12 cellular contexts compared by ENCODE assay signal in genomic region chr2:47373747-47374146, GRCh38. TPM values are rescaled to one million over a fixed set of nuclear protein-coding genes. Genes with fewer than 3 reads are reported as not detected.
DNase-seq lines count a peak whose midpoint lies in the region; ATAC-seq, FAIRE-seq and TF ChIP-seq lines count a peak whose summit lies in the region.
"Had no signal": no experiment of that assay in that cellular context is flagged by ENCODE, and none has a peak within 500 bp of the region (broad histone marks: within the 10 kb centered on the region; RNA-seq: fewer than 3 reads in every experiment).

No MANE protein-coding gene starts in this region.

- H3K9me3 ChIP-seq in testis (no peaks in the 10 kb centered on the region), gastrocnemius medialis (no peaks in the 10 kb centered on the region)

- ATAC-seq in gastrocnemius medialis (no peak), HG02970 (IDR thresholded peaks at IDR 0.05; ENCODE audit: low FRiP score, unreplicated experiment) (no peak)

- TF ChIP-seq POLR2A in testis (IDR thresholded peaks at IDR 0.05) (no peak), gastrocnemius medialis (IDR thresholded peaks at IDR 0.05) (no peak)

- 50 to 65% methylated on average over 5 of the region's 5 CpGs for WGBS in testis, 2 donors

- H3K36me3 ChIP-seq in testis (ENCODE audit: low read depth, missing control alignments) (no peaks in the 10 kb centered on the region), gastrocnemius medialis (no peaks in the 10 kb centered on the region)

- no peak for FAIRE-seq in RCC 7860 (lab: Jason Lieb, UNC)

- TF ChIP-seq CTCF in testis (IDR thresholded peaks at IDR 0.05), result no peak
- TF ChIP-seq CTCF in gastrocnemius medialis (IDR thresholded peaks at IDR 0.05 in 4 of 5, conservative IDR thresholded peaks at IDR 0.05 in 1 of 5), result no peak

- in situ Hi-C loops in gastrocnemius medialis (cut with MboI; ENCODE audit: low sequenced_read_pairs in 4 of 4), result no loop called here

- H3K4me3 ChIP-seq in testis (no peak overlapping the region), gastrocnemius medialis (no peak overlapping the region)

- intact Hi-C loops in testis (cut with DNase I; ENCODE audit: low total_unique reads), result no loop called here
- intact Hi-C loops in gastrocnemius medialis (cut with DNase I; ENCODE audit: low total_unique reads), result no loop called here

- no peaks in the 10 kb centered on the region for H3K27me3 ChIP-seq in testis
- peaks cover 17 to 25% (median 24%) of the 10 kb centered on the region in 3 donors for H3K27me3 ChIP-seq in gastrocnemius medialis

- DNase-seq in NCI-H748 (lab: John Stamatoyannopoulos, UW; ENCODE audit: unreplicated experiment) (peak; percentile 28), NCI-H748 treated with DMSO at 0.1 percent for 48 hours (lab: John Stamatoyannopoulos, UW) (no peak), RCC 7860 (ENCODE audit: low spot score) (peak; percentile 25), hippocampal formation (lab: John Stamatoyannopoulos, UW) (peak; percentile 30 to 32), testis (peak; percentile 35), gastrocnemius medialis (no peak)
- no peak for DNase-seq in activated CD8-positive, alpha-beta memory T cell treated with anti-CD3 and anti-CD28 coated beads for 24 hours
- DNase-seq: activated T-cell treated with anti-CD3 and anti-CD28 coated beads, Interleukin-2, amount 50 U/mL, for 48 hours; NCI-H1436; nephron progenitor cell had no signal

- no peak overlapping the region for H3K27ac ChIP-seq in testis
- no peak overlapping the region for H3K27ac ChIP-seq in gastrocnemius medialis

- H3K4me1 ChIP-seq in testis (peaks cover 2% of the 10 kb centered on the region), gastrocnemius medialis (no peaks in the 10 kb centered on the region)

RNA-seq across cellular contexts. Expression of gene EPCAM, which starts 4.6 kb away (rescaled TPM):
- total RNA-seq in testis, result 10 to 100 TPM; 32.1 to 32.8 TPM
- 54.5 TPM for polyA plus RNA-seq in testis (ENCODE audit: insufficient read depth, low read depth, low replicate concordance)
- 1 to 10 TPM in 1 of 4 donors, not detected in 3; 2.9 TPM for total RNA-seq in gastrocnemius medialis
- total RNA-seq: T-helper 2 cell treated with Interferon-gamma antibody and Interleukin-4, amounts not matched to agents 100 ng/mL and 5 ng/mL, for 36 hours had no signal

RNA-seq across cellular contexts. Expression of gene MSH2, which starts 29.2 kb away (rescaled TPM):
- total RNA-seq in testis (10 to 100 TPM; 24.3 to 25.3 TPM), gastrocnemius medialis (1 to 10 TPM; 3.5 to 6.4 (median 4.8) TPM)
- polyA plus RNA-seq in testis (ENCODE audit: insufficient read depth, low read depth, low replicate concordance), result 23.5 TPM

Comparison
In these comparisons a context has a peak if more than half of its experiments do, and no peak if none do; other contexts are left out.
1. DNase-seq: peak in NCI-H748 (single experiment), RCC 7860 (single experiment), hippocampal formation (2 of 2) and testis (single experiment); none in NCI-H748 treated with DMSO at 0.1 percent for 48 hours (single experiment), activated CD8-positive, alpha-beta memory T cell treated with anti-CD3 and anti-CD28 coated beads for 24 hours (single experiment) and gastrocnemius medialis (0 of 2).
2. RNA of gene EPCAM, which starts 4.6 kb away (total RNA-seq): 32.1 to 32.8 TPM in testis; 2.9 TPM in gastrocnemius medialis; every median in the first group is over 4 times any median in the second.